Comparison of ENCODE assay signal across 8 cellular contexts in the genomic region with DNA sequence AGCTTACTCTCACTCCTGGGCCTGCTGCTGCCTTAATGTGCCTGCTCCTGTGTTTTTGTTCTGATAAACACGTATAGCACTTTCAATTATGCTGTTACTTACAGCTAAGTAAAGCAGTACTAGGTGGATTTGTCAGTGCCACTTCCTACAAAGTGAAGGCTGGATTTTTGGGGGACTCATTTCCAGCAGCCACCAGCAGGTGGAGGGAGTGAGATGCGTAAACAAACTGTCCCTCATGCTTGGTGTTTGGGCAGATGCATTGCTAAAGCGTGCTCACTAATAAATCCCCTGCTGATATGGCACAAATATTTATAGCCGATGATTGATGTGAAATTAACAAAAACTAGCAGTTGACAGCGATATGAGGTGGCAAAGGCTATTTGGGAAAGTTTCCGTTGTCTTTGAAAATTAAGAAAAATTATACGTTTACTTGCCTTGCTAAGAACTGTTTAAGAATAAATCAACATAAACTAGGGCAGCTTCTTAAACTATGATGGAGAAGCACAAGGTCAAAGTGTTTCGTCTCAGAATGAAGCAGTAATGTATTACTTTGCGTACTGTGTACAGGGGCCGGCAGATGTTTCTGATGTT.
DNase-seq lines count a peak whose midpoint lies in the region; ATAC-seq and FAIRE-seq lines count a peak whose summit lies in the region.

No MANE protein-coding gene starts in this region.

- H3K18ac ChIP-seq in trophoblast cell (ENCODE audit: low read length), result no peak overlapping the region

- no peak overlapping the region for H2AK5ac ChIP-seq in trophoblast cell (ENCODE audit: low read length)

- no peak overlapping the region for H3K23ac ChIP-seq in trophoblast cell (ENCODE audit: low read length)

- FAIRE-seq in frontal cortex (lab: Jason Lieb, UNC), result peak; percentile 73

- no peak for ATAC-seq in GM18873 (IDR thresholded peaks at IDR 0.05; ENCODE audit: low FRiP score, unreplicated experiment)
- no peak for ATAC-seq in GM21576 (IDR thresholded peaks at IDR 0.05; ENCODE audit: unreplicated experiment)

- H3K9me3 ChIP-seq in trophoblast cell (ENCODE audit: insufficient read depth, low read depth, low read length), result peaks cover 2% of the 10 kb centered on the region

- no peak overlapping the region for H3K14ac ChIP-seq in trophoblast cell (ENCODE audit: low read length)

- H3K27ac ChIP-seq in trophoblast cell (ENCODE audit: low read depth, low read length), result no peak overlapping the region

- H2AFZ ChIP-seq in trophoblast cell (ENCODE audit: insufficient read depth, low read length, poor library complexity), result no peak overlapping the region

- H3K9ac ChIP-seq in trophoblast cell (ENCODE audit: low read length), result no peak overlapping the region

- H3K4me2 ChIP-seq in trophoblast cell (ENCODE audit: low read length), result no peak overlapping the region

- H3K27me3 ChIP-seq in trophoblast cell (ENCODE audit: insufficient read depth, low read length), result no peaks in the 10 kb centered on the region

- H4K12ac ChIP-seq in trophoblast cell (ENCODE audit: low read depth, low read length), result no peak overlapping the region

- H3K4me3 ChIP-seq in trophoblast cell (ENCODE audit: low read depth, low read length), result no peak overlapping the region

- no peak overlapping the region for H2BK5ac ChIP-seq in trophoblast cell (ENCODE audit: low read depth, low read length, poor library complexity)

- H4K8ac ChIP-seq in trophoblast cell (ENCODE audit: low read depth, low read length), result no peak overlapping the region

- no peak overlapping the region for H2BK12ac ChIP-seq in trophoblast cell (ENCODE audit: low read length)

- WGBS in trophoblast cell (ENCODE audit: extremely low coverage, insufficient coverage, insufficient read length), result no CpG with 5 or more reads among the region's 10 CpGs

- DNase-seq in COLO668 (lab: John Stamatoyannopoulos, UW; ENCODE audit: unreplicated experiment) (peak; percentile 70), H4 (ENCODE audit: low spot score) (peak; percentile 51), NCI-H526 treated with DMSO at 0.1 percent for 48 hours (lab: John Stamatoyannopoulos, UW) (peak; percentile 51), frontal cortex (ENCODE audit: low spot score in 2 of 2) (peak; percentile 68 to 69), trophoblast cell (peak; percentile 25 to 72)
- peak; percentile 61 for DNase-seq in activated T-cell treated with anti-CD3 and anti-CD28 coated beads, Interleukin-2, amount 50 U/mL, for 48 hours

- no peaks in the 10 kb centered on the region for H3K79me2 ChIP-seq in trophoblast cell (ENCODE audit: control insufficient read depth, insufficient read depth, low read length, poor library complexity)

- H4K91ac ChIP-seq in trophoblast cell (ENCODE audit: low read depth, low read length), result no peak overlapping the region

- no peaks in the 10 kb centered on the region for H3K4me1 ChIP-seq in trophoblast cell (ENCODE audit: control insufficient read depth in 1 of 2, insufficient read depth in 2 of 2, low read length in 2 of 2)

- no peaks in the 10 kb centered on the region for H3K79me1 ChIP-seq in trophoblast cell (ENCODE audit: low read length)

- H2BK120ac ChIP-seq in trophoblast cell (ENCODE audit: insufficient read depth, low read length, poor library complexity), result no peak overlapping the region

- H3K4ac ChIP-seq in trophoblast cell (ENCODE audit: low read depth, low read length), result no peak overlapping the region

- H3K36me3 ChIP-seq in trophoblast cell (ENCODE audit: control insufficient read depth in 1 of 2, insufficient read depth in 2 of 2, low read length in 2 of 2), result no peaks in the 10 kb centered on the region
